ENCODE assay signal across 8 cellular contexts in the genomic region with DNA sequence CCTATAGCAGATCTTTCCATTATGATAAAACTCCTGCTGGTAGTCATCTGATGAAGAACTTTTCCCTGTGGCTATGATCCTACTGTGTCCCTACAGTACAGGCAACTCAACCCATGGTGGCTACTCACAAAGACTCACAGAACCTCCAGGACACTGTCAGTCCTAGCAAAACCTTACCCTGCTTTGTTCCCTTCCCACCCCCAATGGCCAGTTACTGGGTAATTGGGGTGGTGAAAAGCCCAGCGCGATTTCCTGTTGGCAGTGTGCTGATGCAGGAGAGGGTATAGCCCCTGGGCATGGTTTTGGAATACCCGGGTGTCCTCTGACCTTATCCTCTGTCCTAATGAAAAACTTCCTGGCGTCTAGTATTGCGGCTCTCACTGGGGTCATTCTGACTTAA. TPM values are rescaled to one million over a fixed set of nuclear protein-coding genes. Genes with fewer than 3 reads are reported as not detected.
A peak's percentile ranks its signal among the peaks of the same experiment; 100 is the strongest.
DNase-seq lines count a peak whose midpoint lies in the region; ATAC-seq and TF ChIP-seq lines count a peak whose summit lies in the region.

No MANE protein-coding gene starts in this region.

- DNase-seq in activated naive CD4-positive, alpha-beta T cell treated with anti-CD3 and anti-CD28 coated beads, Interleukin-2, amount 10 ng/mL, durations not matched to agents 7 days and 5 days: no peak
- no peak for DNase-seq in activated naive CD4-positive, alpha-beta T cell treated with anti-CD3 and anti-CD28 coated beads, Interleukin-2, amount 50 U/mL, for 16 hours
- DNase-seq in coronary artery (ENCODE audit: low spot score) (no peak), mesendoderm (peak; percentile 51), vagina (ENCODE audit: extremely low spot score in 2 of 2) (no peak), T-helper 17 cell (no peak)
- DNase-seq in activated CD4-positive, alpha-beta T cell treated with anti-CD3 and anti-CD28 coated beads for 1 hour: no peak
- no peak for DNase-seq in activated naive CD4-positive, alpha-beta T cell treated with anti-CD3 and anti-CD28 coated beads for 36 hours

- H3K27ac ChIP-seq in coronary artery (peak overlapping the region; percentile 61 to 89), mesendoderm (ENCODE audit: low read depth, low read length) (no peak overlapping the region), vagina (peak overlapping the region; percentile 86)

- H2BK5ac ChIP-seq in mesendoderm (ENCODE audit: low read length): no peak overlapping the region

- ATAC-seq in T-helper 17 cell: no peak

- H3K9me3 ChIP-seq in vagina (no peaks in the 10 kb centered on the region), T-helper 17 cell (ENCODE audit: control insufficient read depth, low read length, poor library complexity, severe bottlenecking) (peaks cover 3% of the 10 kb centered on the region)

- H3K27ac Mint-ChIP-seq in activated naive CD4-positive, alpha-beta T cell treated with anti-CD3 and anti-CD28 coated beads, Interleukin-2, amount 10 ng/mL, durations not matched to agents 7 days and 5 days: no peak overlapping the region
- H3K27ac Mint-ChIP-seq in T-helper 17 cell: no peak overlapping the region
- H3K27ac Mint-ChIP-seq in activated naive CD4-positive, alpha-beta T cell treated with anti-CD3 and anti-CD28 coated beads for 36 hours: no peak overlapping the region

- peak overlapping the region; percentile 82 for H3K4me3 Mint-ChIP-seq in activated naive CD4-positive, alpha-beta T cell treated with anti-CD3 and anti-CD28 coated beads, Interleukin-2, amount 10 ng/mL, durations not matched to agents 7 days and 5 days
- no peak overlapping the region for H3K4me3 Mint-ChIP-seq in T-helper 17 cell
- H3K4me3 Mint-ChIP-seq in activated naive CD4-positive, alpha-beta T cell treated with anti-CD3 and anti-CD28 coated beads for 36 hours: no peak overlapping the region

- no peaks in the 10 kb centered on the region for H3K79me1 ChIP-seq in mesendoderm (ENCODE audit: low read length)

- H3K36me3 ChIP-seq in mesendoderm (ENCODE audit: control insufficient read depth, insufficient read depth, low read length): no peaks in the 10 kb centered on the region
- no peaks in the 10 kb centered on the region for H3K36me3 ChIP-seq in vagina

- H3K56ac ChIP-seq in mesendoderm (ENCODE audit: low read length): no peak overlapping the region

- H3K79me2 ChIP-seq in mesendoderm (ENCODE audit: control insufficient read depth, insufficient read depth, low read length): no peaks in the 10 kb centered on the region

- H3K18ac ChIP-seq in mesendoderm (ENCODE audit: low read length): no peak overlapping the region

- no peak overlapping the region for H2BK120ac ChIP-seq in mesendoderm (ENCODE audit: low read depth, low read length)

- H2BK15ac ChIP-seq in mesendoderm (replicated peaks; ENCODE audit: low read depth): no peak overlapping the region

- no peak overlapping the region for H3K4ac ChIP-seq in mesendoderm (ENCODE audit: low read depth, low read length)

- H3K36me3 Mint-ChIP-seq in activated naive CD4-positive, alpha-beta T cell treated with anti-CD3 and anti-CD28 coated beads, Interleukin-2, amount 10 ng/mL, durations not matched to agents 7 days and 5 days: peaks cover 2% of the 10 kb centered on the region
- H3K36me3 Mint-ChIP-seq in T-helper 17 cell (ENCODE audit: low read depth): peaks cover 5% of the 10 kb centered on the region
- peaks cover 2% of the 10 kb centered on the region for H3K36me3 Mint-ChIP-seq in activated naive CD4-positive, alpha-beta T cell treated with anti-CD3 and anti-CD28 coated beads for 36 hours (ENCODE audit: low read depth)

- TF ChIP-seq CTCF in coronary artery (IDR thresholded peaks at IDR 0.05) (no peak), vagina (IDR thresholded peaks at IDR 0.05) (no peak)

- no peak overlapping the region for H3K23ac ChIP-seq in mesendoderm (ENCODE audit: low read length)

- H3K27me3 Mint-ChIP-seq in activated naive CD4-positive, alpha-beta T cell treated with anti-CD3 and anti-CD28 coated beads, Interleukin-2, amount 10 ng/mL, durations not matched to agents 7 days and 5 days: peaks cover 26% of the 10 kb centered on the region
- peaks cover 17% of the 10 kb centered on the region for H3K27me3 Mint-ChIP-seq in T-helper 17 cell
- H3K27me3 Mint-ChIP-seq in activated naive CD4-positive, alpha-beta T cell treated with anti-CD3 and anti-CD28 coated beads for 36 hours (ENCODE audit: low read depth): peaks cover 21% of the 10 kb centered on the region

- WGBS in mesendoderm (ENCODE audit: extremely low coverage, insufficient coverage, low lambda C conversion rate): no CpG with 5 or more reads among the region's 5 CpGs

- H3K4me2 ChIP-seq in mesendoderm (ENCODE audit: low read length): peak overlapping the region; percentile 79

- peaks cover 3% of the 10 kb centered on the region for H3K4me1 ChIP-seq in mesendoderm (ENCODE audit: control insufficient read depth, low read depth, low read length)
- H3K4me1 ChIP-seq in vagina: peaks cover 28% of the 10 kb centered on the region

- H3K27me3 ChIP-seq in mesendoderm (ENCODE audit: insufficient read depth, low read length, poor library complexity) (no peaks in the 10 kb centered on the region), vagina (no peaks in the 10 kb centered on the region)

- H3K4me3 ChIP-seq in coronary artery (peak overlapping the region; percentile 80), mesendoderm (ENCODE audit: low read length) (no peak overlapping the region), vagina (peak overlapping the region; percentile 55 to 61)

- peaks cover 15% of the 10 kb centered on the region for H3K9me3 Mint-ChIP-seq in activated naive CD4-positive, alpha-beta T cell treated with anti-CD3 and anti-CD28 coated beads, Interleukin-2, amount 10 ng/mL, durations not matched to agents 7 days and 5 days
- H3K9me3 Mint-ChIP-seq in activated naive CD4-positive, alpha-beta T cell treated with anti-CD3 and anti-CD28 coated beads for 36 hours: peaks cover 15% of the 10 kb centered on the region

- intact Hi-C loops in vagina (cut with DNase I): no loop called here
- intact Hi-C loops in activated naive CD4-positive, alpha-beta T cell treated with anti-CD3 and anti-CD28 coated beads for 36 hours (cut with micrococcal nuclease): loop anchor here (2.0 kb wide), 1 partner anchor 38 kb away; no protein-coding TSS in a partner anchor

- no peak overlapping the region for H3K9ac ChIP-seq in mesendoderm (ENCODE audit: low read length)

- no peak for TF ChIP-seq POLR2A in vagina (IDR thresholded peaks at IDR 0.05)

- H3K4me1 Mint-ChIP-seq in activated naive CD4-positive, alpha-beta T cell treated with anti-CD3 and anti-CD28 coated beads, Interleukin-2, amount 10 ng/mL, durations not matched to agents 7 days and 5 days: peaks cover 20% of the 10 kb centered on the region
- peaks cover 3% of the 10 kb centered on the region for H3K4me1 Mint-ChIP-seq in T-helper 17 cell
- peaks cover 11% of the 10 kb centered on the region for H3K4me1 Mint-ChIP-seq in activated naive CD4-positive, alpha-beta T cell treated with anti-CD3 and anti-CD28 coated beads for 36 hours (ENCODE audit: low read depth)

- CTCF ChIA-PET in activated naive CD4-positive, alpha-beta T cell treated with anti-CD3 and anti-CD28 coated beads, Interleukin-2, amount 10 ng/mL, durations not matched to agents 7 days and 5 days (lab: Charles Lee): no interaction called here
- CTCF ChIA-PET in activated naive CD4-positive, alpha-beta T cell treated with anti-CD3 and anti-CD28 coated beads for 36 hours (lab: Charles Lee): no interaction called here

- H4K5ac ChIP-seq in mesendoderm (ENCODE audit: low read length): no peak overlapping the region

- H4K8ac ChIP-seq in mesendoderm (ENCODE audit: low read depth, low read length): no peak overlapping the region

- H2AK5ac ChIP-seq in mesendoderm (ENCODE audit: low read length): no peak overlapping the region

RNA-seq across cellular contexts. Expression of a gene that starts 0.5 kb away (rescaled TPM):
- 2.3 TPM for polyA plus RNA-seq in mesendoderm (2013, experiment 1 of 2)
- polyA plus RNA-seq in mesendoderm (2013, experiment 2 of 2): 2.6 TPM
- total RNA-seq in vagina (23.1 TPM), T-helper 17 cell (1 to 10 TPM; 1.0 to 1.4 TPM)
- 1 to 10 TPM; 2.6 to 2.7 TPM for total RNA-seq in activated naive CD4-positive, alpha-beta T cell treated with anti-CD3 and anti-CD28 coated beads for 36 hours
